18 cellular contexts compared by ENCODE assay signal in the genomic region with DNA sequence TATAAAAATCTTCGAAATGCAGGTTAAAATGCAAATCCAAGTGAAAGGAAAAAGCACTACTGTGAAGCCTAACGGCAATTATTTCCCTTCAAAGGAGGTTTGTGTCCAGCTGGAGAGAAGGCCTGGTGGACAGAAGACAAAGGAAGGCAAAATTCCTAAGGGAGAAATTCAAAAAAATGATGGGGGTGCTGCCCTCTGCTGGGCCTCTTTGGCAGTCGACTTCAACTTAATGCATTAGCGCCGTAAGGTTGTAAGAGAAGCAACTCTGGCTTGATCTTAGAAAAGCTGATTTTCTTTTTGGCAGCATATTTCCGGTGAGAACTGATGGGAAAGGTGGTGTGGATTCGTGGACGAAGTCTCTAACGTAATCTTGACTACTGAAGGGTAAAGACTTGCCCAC. TPM values are rescaled to one million over a fixed set of nuclear protein-coding genes. Genes with fewer than 3 reads are reported as not detected.
DNase-seq lines count a peak whose midpoint lies in the region; ATAC-seq and TF ChIP-seq lines count a peak whose summit lies in the region.
"Had no signal": no experiment of that assay in that cellular context is flagged by ENCODE, and none has a peak within 500 bp of the region (broad histone marks: within the 10 kb centered on the region; RNA-seq: fewer than 3 reads in every experiment).

No MANE protein-coding gene starts in this region.

- H3K4me1 ChIP-seq in BE2C (no peaks in the 10 kb centered on the region), PC-3 (ENCODE audit: insufficient read depth, low read length) (no peaks in the 10 kb centered on the region), thyroid gland (no peaks in the 10 kb centered on the region)

- H3K9me3 ChIP-seq in BE2C (peaks cover 14% of the 10 kb centered on the region), PC-3 (ENCODE audit: low read length) (peaks cover 68% of the 10 kb centered on the region), thyroid gland (peaks cover 19% of the 10 kb centered on the region)

- ATAC-seq in PC-3 (no peak), left lobe of liver (no peak), GM19463 (IDR thresholded peaks at IDR 0.05; ENCODE audit: unreplicated experiment) (no peak)
- ATAC-seq: Panc1 had no signal

- H3K27ac Mint-ChIP-seq in activated CD4-positive, alpha-beta memory T cell treated with anti-CD3 and anti-CD28 coated beads for 36 hours, result no peak overlapping the region
- H3K27ac Mint-ChIP-seq: activated T-helper 2 cell treated with anti-CD3 and anti-CD28 coated beads, Interferon-gamma antibody, Interleukin-2, Interleukin-4, amounts not matched to agents 10 μg/mL and 5 μg/mL and 100 μg/mL, durations not matched to agents 14 hours and 24 hours and 36 hours; B cell; IgD-negative memory B cell had no signal

- no TSS peak for BruUV-seq in PC-3 (replicated peaks; lab: Mats Ljungman, UMichigan)

- no peaks in the 10 kb centered on the region for H3F3A ChIP-seq in PC-3 (ENCODE audit: low read length, unreplicated experiment)

- TF ChIP-seq CTCF in BE2C (IDR thresholded peaks at IDR 0.05; ENCODE audit: low read depth, low read length), result peak; percentile 35
- peak; percentile 26 for TF ChIP-seq CTCF in GM12873 (IDR thresholded peaks at IDR 0.05; ENCODE audit: insufficient read depth, low read depth, low read length, missing control alignments)
- TF ChIP-seq CTCF in PC-3 (conservative IDR thresholded peaks at IDR 0.05; ENCODE audit: low read depth, low read length), result peak; percentile 49
- peak; percentile 28 for TF ChIP-seq CTCF in epithelial cell of proximal tubule (conservative IDR thresholded peaks at IDR 0.05; ENCODE audit: low read depth, low read length)
- TF ChIP-seq CTCF in thyroid gland (IDR thresholded peaks at IDR 0.05), result no peak

- POLR2A ChIA-PET in PC-3 (lab: Charles Lee; ENCODE audit: unreplicated experiment), result no interaction called here
- POLR2A ChIA-PET in activated CD4-positive, alpha-beta memory T cell treated with anti-CD3 and anti-CD28 coated beads for 36 hours (lab: Charles Lee), result no interaction called here

- peaks cover 66% of the 10 kb centered on the region for H3K36me3 Mint-ChIP-seq in activated CD4-positive, alpha-beta memory T cell treated with anti-CD3 and anti-CD28 coated beads for 36 hours

- peaks cover 3% of the 10 kb centered on the region for H3K36me3 ChIP-seq in BE2C
- H3K36me3 ChIP-seq in PC-3 (ENCODE audit: low read depth, low read length), result peaks cover 56% of the 10 kb centered on the region
- H3K36me3 ChIP-seq in thyroid gland, result peaks cover 8 to 12% of the 10 kb centered on the region in 2 donors

- H3K4me1 Mint-ChIP-seq in activated CD4-positive, alpha-beta memory T cell treated with anti-CD3 and anti-CD28 coated beads for 36 hours (ENCODE audit: low read depth), result no peaks in the 10 kb centered on the region
- H3K4me1 Mint-ChIP-seq: B cell, IgD-negative memory B cell had no signal

- DNase-seq in BE2C (peak; percentile 17), PC-3 (no peak), epithelial cell of proximal tubule (ENCODE audit: low read depth) (no peak), left lobe of liver (ENCODE audit: low spot score) (no peak), thyroid gland (no peak)
- DNase-seq in activated CD4-positive, alpha-beta memory T cell treated with anti-CD3 and anti-CD28 coated beads for 36 hours, result no peak
- DNase-seq: amniotic stem cell, DMS153, HCEC 1CT, mesenchymal stem cell, NCI-H1417 treated with DMSO at 0.1 percent for 48 hours had no signal

- TF ChIP-seq POLR2A in thyroid gland (IDR thresholded peaks at IDR 0.05), result no peak

- no peaks in the 10 kb centered on the region for H3K27me3 Mint-ChIP-seq in activated CD4-positive, alpha-beta memory T cell treated with anti-CD3 and anti-CD28 coated beads for 36 hours
- H3K27me3 Mint-ChIP-seq: B cell, IgD-negative memory B cell had no signal

- H3K9me3 Mint-ChIP-seq in activated CD4-positive, alpha-beta memory T cell treated with anti-CD3 and anti-CD28 coated beads for 36 hours, result peaks cover 81% of the 10 kb centered on the region

- H3K27me3 ChIP-seq in BE2C (no peaks in the 10 kb centered on the region), PC-3 (ENCODE audit: low read length) (no peaks in the 10 kb centered on the region), thyroid gland (no peaks in the 10 kb centered on the region)

- intact Hi-C loops in PC-3 (cut with micrococcal nuclease) (no loop called here), thyroid gland (cut with DNase I) (no loop called here)
- intact Hi-C loops in activated CD4-positive, alpha-beta memory T cell treated with anti-CD3 and anti-CD28 coated beads for 36 hours (cut with micrococcal nuclease), result no loop called here

- H3K27ac ChIP-seq in PC-3 (ENCODE audit: low read length), result no peak overlapping the region
- no peak overlapping the region for H3K27ac ChIP-seq in thyroid gland
- H3K27ac ChIP-seq: epithelial cell of prostate had no signal

- H3K4me3 ChIP-seq in BE2C (ENCODE audit: low read depth, low read length) (no peak overlapping the region), PC-3 (ENCODE audit: low read length) (no peak overlapping the region), epithelial cell of proximal tubule (ENCODE audit: low read depth, low read length) (no peak overlapping the region), thyroid gland (replicated peaks in 1 of 3) (no peak overlapping the region)

- H3K9ac ChIP-seq in PC-3 (ENCODE audit: low read length), result no peak overlapping the region

- H3K79me2 ChIP-seq in PC-3 (ENCODE audit: low read length), result no peaks in the 10 kb centered on the region

- CTCF ChIA-PET in PC-3 (lab: Charles Lee), result no interaction called here
- CTCF ChIA-PET in activated CD4-positive, alpha-beta memory T cell treated with anti-CD3 and anti-CD28 coated beads for 36 hours (lab: Charles Lee), result interaction anchor here (1.4 kb wide), 1 partner anchor 16 kb away, joined by 3 read pairs; no protein-coding TSS in a partner anchor

- H4K20me1 ChIP-seq in PC-3 (ENCODE audit: low read length), result no peaks in the 10 kb centered on the region

- no peaks in the 10 kb centered on the region for H3K9me2 ChIP-seq in PC-3 (replicated peaks; ENCODE audit: low read length)

- H3K4me2 ChIP-seq in PC-3 (ENCODE audit: low read length), result no peak overlapping the region

- H3K4me3 Mint-ChIP-seq in activated CD4-positive, alpha-beta memory T cell treated with anti-CD3 and anti-CD28 coated beads for 36 hours, result no peak overlapping the region
- H3K4me3 Mint-ChIP-seq: B cell had no signal

- 71 to 80% methylated on average over 9 of the region's 9 CpGs for WGBS in thyroid gland, 2 donors

- H2AFZ ChIP-seq in PC-3 (ENCODE audit: low read length), result no peak overlapping the region

RNA-seq across cellular contexts. Expression of gene CHFR, which starts 34.3 kb away (rescaled TPM):
- polyA plus RNA-seq in BE2C (2012; ENCODE audit: insufficient read depth, insufficient read length, low read depth), result 67.5 TPM
- total RNA-seq in PC-3 (2014; rRNA removed), result 23.3 and 25.8 TPM in 2 replicates
- total RNA-seq in epithelial cell of proximal tubule, result 26.2 and 35.7 TPM in 2 replicates
- 14.2 TPM for total RNA-seq in left lobe of liver
- total RNA-seq in thyroid gland, result 10 to 100 TPM; 21.8 to 40.6 (median 27.7) TPM
- total RNA-seq in activated CD4-positive, alpha-beta memory T cell treated with anti-CD3 and anti-CD28 coated beads for 36 hours, result 10 to 100 TPM; 41.2 to 42.9 TPM

RNA-seq across cellular contexts. Expression of gene ZNF605, which starts 34.4 kb away (rescaled TPM):
- polyA plus RNA-seq in BE2C (2012; ENCODE audit: insufficient read depth, insufficient read length, low read depth), result 8.7 TPM
- 5.9 and 8.6 TPM in 2 replicates for total RNA-seq in PC-3 (2014; rRNA removed)
- total RNA-seq in epithelial cell of proximal tubule, result 3.7 and 5.1 TPM in 2 replicates
- total RNA-seq in left lobe of liver, result 6.6 TPM
- 10 to 100 TPM; 22.6 to 26.1 (median 24.1) TPM for total RNA-seq in thyroid gland
- total RNA-seq in activated CD4-positive, alpha-beta memory T cell treated with anti-CD3 and anti-CD28 coated beads for 36 hours, result 1 to 10 TPM; 4.6 to 5.3 TPM

Comparison
In these comparisons a context has a peak if more than half of its experiments do, and no peak if none do; other contexts are left out.
1. CTCF ChIP-seq: peak in BE2C (single experiment), GM12873 (single experiment), PC-3 (single experiment) and epithelial cell of proximal tubule (single experiment); none in thyroid gland (0 of 6).